ENCODE assay signal across 11 cellular contexts in the genomic region with DNA sequence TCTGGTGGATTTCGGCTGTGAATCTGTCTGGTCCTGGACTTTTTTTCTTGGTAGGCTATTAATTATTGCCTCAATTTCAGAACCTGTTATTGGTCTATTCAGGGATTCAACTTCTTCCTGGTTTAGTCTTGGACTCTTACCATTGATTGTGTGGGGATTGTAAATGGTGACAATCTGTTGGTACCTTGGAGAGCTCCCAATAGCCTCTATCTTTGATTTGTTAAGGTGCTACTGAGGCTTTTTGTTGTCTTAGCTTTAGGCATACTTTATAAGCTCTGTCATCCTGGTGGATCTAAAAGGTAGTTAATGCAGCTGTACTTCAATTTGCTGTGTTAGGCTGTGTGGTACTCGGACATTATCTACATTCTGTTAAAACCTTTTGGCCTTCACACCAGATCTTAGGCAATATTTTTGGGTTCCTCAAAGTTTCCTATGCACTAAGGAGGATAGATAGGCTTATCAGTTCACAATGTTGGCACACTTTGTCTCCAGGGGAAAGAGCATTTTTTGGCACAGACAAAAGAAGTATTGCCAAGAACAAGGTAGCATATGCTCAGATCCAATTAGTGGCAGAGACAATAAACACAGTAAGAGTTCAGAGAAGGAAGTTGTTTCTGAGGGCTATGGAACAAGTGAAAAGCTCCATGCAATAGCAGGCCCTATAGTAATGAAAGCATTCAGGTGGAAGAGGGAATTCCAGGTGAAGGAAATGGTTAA.
DNase-seq lines count a peak whose midpoint lies in the region.
"Had no signal": no experiment of that assay in that cellular context is flagged by ENCODE, and none has a peak within 500 bp of the region (broad histone marks: within the 10 kb centered on the region; RNA-seq: fewer than 3 reads in every experiment).

No MANE protein-coding gene starts in this region.

- DNase-seq in NCI-H1105 treated with DMSO at 0.1 percent for 48 hours (lab: John Stamatoyannopoulos, UW), result peak; percentile 9
- no peak for DNase-seq in NCI-H1105 (lab: John Stamatoyannopoulos, UW)
- DNase-seq in NCI-H82 treated with DMSO at 0.1 percent for 48 hours (lab: John Stamatoyannopoulos, UW; ENCODE audit: unreplicated experiment), result peak; percentile 27
- peak; percentile 75 for DNase-seq in cerebellar cortex (ENCODE audit: low spot score)
- DNase-seq in myocyte (ENCODE audit: low read depth), result peak; percentile 57
- no peak for DNase-seq in NCI-H748 treated with DMSO at 0.1 percent for 48 hours (lab: John Stamatoyannopoulos, UW)
- no peak for DNase-seq in SHP77 (lab: John Stamatoyannopoulos, UW)
- no peak for DNase-seq in activated CD8-positive, alpha-beta memory T cell treated with anti-CD3 and anti-CD28 coated beads, Interleukin-2, amount 50 U/mL, for 48 hours
- DNase-seq: activated CD8-positive, alpha-beta memory T cell treated with anti-CD3 and anti-CD28 coated beads, Interleukin-2, amount 50 U/mL, for 4 hours; NCI-H524 treated with DMSO at 0.1 percent for 48 hours; upper lobe of left lung had no signal

Comparison
In these comparisons a context has a peak if more than half of its experiments do, and no peak if none do; other contexts are left out.
1. DNase-seq: peak in NCI-H1105 treated with DMSO at 0.1 percent for 48 hours (single experiment), NCI-H82 treated with DMSO at 0.1 percent for 48 hours (single experiment), cerebellar cortex (single experiment) and myocyte (single experiment); none in NCI-H1105 (single experiment), NCI-H748 treated with DMSO at 0.1 percent for 48 hours (single experiment), SHP77 (0 of 2) and activated CD8-positive, alpha-beta memory T cell treated with anti-CD3 and anti-CD28 coated beads, Interleukin-2, amount 50 U/mL, for 48 hours (single experiment).